Comparison of ENCODE assay signal across 7 cellular contexts in genomic region chrX:135345328-135345645, GRCh38. TPM values are rescaled to one million over a fixed set of nuclear protein-coding genes. Genes with fewer than 3 reads are reported as not detected.
A peak's percentile ranks its signal among the peaks of the same experiment; 100 is the strongest.
DNase-seq lines count a peak whose midpoint lies in the region; ATAC-seq, FAIRE-seq and TF ChIP-seq lines count a peak whose summit lies in the region.

No MANE protein-coding gene starts in this region.

- H3K36me3 ChIP-seq in GM23248 (ENCODE audit: low read depth): no peaks in the 10 kb centered on the region
- H3K36me3 ChIP-seq in OCI-LY1 (ENCODE audit: insufficient read depth, low read length): no peaks in the 10 kb centered on the region; the same call in 1 of the 2 replicates

- H3K4me3 Mint-ChIP-seq in mesothelial cell of epicardium: peak overlapping the region; percentile 96

- H3K27me3 ChIP-seq in GM23248 (replicated peaks; ENCODE audit: insufficient read depth) (no peaks in the 10 kb centered on the region), OCI-LY1 (ENCODE audit: insufficient read depth, low read length) (no peaks in the 10 kb centered on the region), dorsolateral prefrontal cortex (peaks cover 0 to 71% (median 12%) of the 10 kb centered on the region in 45 donors)

- H3K4me2 ChIP-seq in GM23248 (ENCODE audit: unreplicated experiment) (peak overlapping the region; percentile 78), OCI-LY1 (ENCODE audit: low read length) (peak overlapping the region; percentile 69)

- TF ChIP-seq CTCF in OCI-LY1 (IDR thresholded peaks at IDR 0.05; ENCODE audit: low read length) (no peak), dorsolateral prefrontal cortex (IDR thresholded peaks at IDR 0.05 in 54 of 56, conservative IDR thresholded peaks at IDR 0.05 in 2 of 56; ENCODE audit: low read depth in 1 of 56, partially characterized antibody in 56 of 56) (no peak), mesothelial cell of epicardium (IDR thresholded peaks at IDR 0.05; ENCODE audit: unreplicated experiment) (no peak)

- H3K27ac ChIP-seq in GM23248 (peak overlapping the region; percentile 97), OCI-LY1 (ENCODE audit: low read depth, low read length, poor library complexity, severe bottlenecking) (no peak overlapping the region), dorsolateral prefrontal cortex (peak overlapping the region in 28 of 59 donors; percentile 9 to 97 (median 91))

- H3K36me3 Mint-ChIP-seq in mesothelial cell of epicardium: peaks cover 6% of the 10 kb centered on the region

- H2AFZ ChIP-seq in GM23248 (peak overlapping the region; percentile 80), OCI-LY1 (ENCODE audit: low read length) (no peak overlapping the region)

- H3K9me3 Mint-ChIP-seq in mesothelial cell of epicardium: peaks cover 16% of the 10 kb centered on the region

- H4K20me1 ChIP-seq in GM23248 (ENCODE audit: insufficient read depth): no peaks in the 10 kb centered on the region
- H4K20me1 ChIP-seq in OCI-LY1 (ENCODE audit: insufficient read depth, low read length): no peaks in the 10 kb centered on the region

- H3K4me1 ChIP-seq in GM23248 (ENCODE audit: insufficient read depth) (peaks cover 13% of the 10 kb centered on the region), OCI-LY1 (ENCODE audit: insufficient read depth, low read length, severe bottlenecking) (peaks cover 25% of the 10 kb centered on the region)

- WGBS in GM23248 (ENCODE audit: low coverage in 1 of 2, low lambda C conversion rate in 2 of 2, missing lambda C conversion rate in 2 of 2), 2 experiments: 0 to 3% methylated on average over 7 of the region's 7 CpGs

- H3K79me2 ChIP-seq in GM23248 (ENCODE audit: insufficient read depth) (peaks cover 29% of the 10 kb centered on the region), OCI-LY1 (ENCODE audit: insufficient read depth, low read length) (peaks cover 15% of the 10 kb centered on the region; the same call in 1 of the 2 replicates)

- in situ Hi-C loops in GM23248 (cut with MboI): no loop called here

- DNase-seq in GM23248: peak; percentile 61
- DNase-seq in dorsolateral prefrontal cortex: peak in 1 of 10 donors; percentile 6
- DNase-seq in mesothelial cell of epicardium (ENCODE audit: low spot score in 2 of 2, unreplicated experiment in 2 of 2): no peak
- DNase-seq in urothelium cell line (ENCODE audit: low spot score): peak; percentile 6
- no peak for DNase-seq in ecto neural progenitor cell (ENCODE audit: low spot score)

- H3K9me3 ChIP-seq in GM23248 (ENCODE audit: low read depth) (no peaks in the 10 kb centered on the region), OCI-LY1 (ENCODE audit: low read length) (no peaks in the 10 kb centered on the region)

- intact Hi-C loops in dorsolateral prefrontal cortex (cut with DNase I): no loop called here

- H3F3A ChIP-seq in GM23248 (ENCODE audit: insufficient read depth) (no peaks in the 10 kb centered on the region; the same call in 1 of the 2 replicates), OCI-LY1 (ENCODE audit: insufficient read depth, low read length) (no peaks in the 10 kb centered on the region)

- ATAC-seq in GM21367 (IDR thresholded peaks at IDR 0.05; ENCODE audit: unreplicated experiment): no peak

- H3K4me3 ChIP-seq in GM23248 (peak overlapping the region; percentile 93), OCI-LY1 (ENCODE audit: low read depth, low read length, poor library complexity, severe bottlenecking) (peak overlapping the region; percentile 76), dorsolateral prefrontal cortex (peak overlapping the region; percentile 43 to 84 (median 70))

- H3K27me3 Mint-ChIP-seq in mesothelial cell of epicardium (ENCODE audit: low read depth): no peaks in the 10 kb centered on the region

- H3K4me1 Mint-ChIP-seq in mesothelial cell of epicardium: peaks cover 35% of the 10 kb centered on the region

- H3K9me2 ChIP-seq in GM23248 (ENCODE audit: insufficient read depth) (no peaks in the 10 kb centered on the region), OCI-LY1 (ENCODE audit: low read depth, low read length) (no peaks in the 10 kb centered on the region)

- FAIRE-seq in urothelium cell line (lab: Jason Lieb, UNC): no peak

- H3K27ac Mint-ChIP-seq in mesothelial cell of epicardium: peak overlapping the region; percentile 92

- H3K9ac ChIP-seq in GM23248: peak overlapping the region; percentile 94
- H3K9ac ChIP-seq in OCI-LY1 (ENCODE audit: low read length): peak overlapping the region; percentile 83

RNA-seq across cellular contexts. Expression of gene ZNF449, which starts 0.7 kb away (rescaled TPM):
- 9.6 and 9.8 TPM in 2 replicates for total RNA-seq in GM23248 (2014; rRNA removed; shearing (Covaris generic))
- polyA plus RNA-seq in GM23248 (2016; fragmentation: Nextera tagmentation; extraction: Ambion mirVana): 6.2 and 6.8 TPM in 2 replicates
- total RNA-seq in dorsolateral prefrontal cortex: 10 to 100 TPM in 52 of 120 experiments, 1 to 10 TPM in 68; 4.0 to 18.0 (median 9.5) TPM
- total RNA-seq in mesothelial cell of epicardium: 8.0 to 9.4 TPM (median 8.5 TPM) in 3 replicates

RNA-seq across cellular contexts. Expression of gene ZNF75D, which starts 1.4 kb away (rescaled TPM):
- 3.9 and 5.5 TPM in 2 replicates for total RNA-seq in GM23248 (2014; rRNA removed; shearing (Covaris generic))
- 2.7 and 3.5 TPM in 2 replicates for polyA plus RNA-seq in GM23248 (2016; fragmentation: Nextera tagmentation; extraction: Ambion mirVana)
- total RNA-seq in dorsolateral prefrontal cortex: 10 to 100 TPM in 17 of 120 experiments, 1 to 10 TPM in 103; 5.8 to 12.0 (median 8.3) TPM
- total RNA-seq in mesothelial cell of epicardium: 12.2 to 12.6 TPM (median 12.5 TPM) in 3 replicates

RNA-seq across cellular contexts. Expression of gene ETDC, which starts 36.0 kb away (rescaled TPM):
- not detected in 2 replicates for total RNA-seq in GM23248 (2014; rRNA removed; shearing (Covaris generic))
- polyA plus RNA-seq in GM23248 (2016; fragmentation: Nextera tagmentation; extraction: Ambion mirVana): not detected in 2 replicates
- total RNA-seq in dorsolateral prefrontal cortex: 1 to 10 TPM in 1 of 120 experiments, not detected in 119; 5.3 TPM
- total RNA-seq in mesothelial cell of epicardium: not detected in 3 replicates

Comparison
In these comparisons a context has a peak if more than half of its experiments do, and no peak if none do; other contexts are left out.
1. DNase-seq: peak in GM23248 (single experiment) and urothelium cell line (single experiment); none in mesothelial cell of epicardium (0 of 2) and ecto neural progenitor cell (single experiment).
2. Peak in every context shown above with its lines, with median percentiles within 50 percentile points of each other: H3K4me3 ChIP-seq.